8 cellular contexts compared by ENCODE assay signal in the genomic region with DNA sequence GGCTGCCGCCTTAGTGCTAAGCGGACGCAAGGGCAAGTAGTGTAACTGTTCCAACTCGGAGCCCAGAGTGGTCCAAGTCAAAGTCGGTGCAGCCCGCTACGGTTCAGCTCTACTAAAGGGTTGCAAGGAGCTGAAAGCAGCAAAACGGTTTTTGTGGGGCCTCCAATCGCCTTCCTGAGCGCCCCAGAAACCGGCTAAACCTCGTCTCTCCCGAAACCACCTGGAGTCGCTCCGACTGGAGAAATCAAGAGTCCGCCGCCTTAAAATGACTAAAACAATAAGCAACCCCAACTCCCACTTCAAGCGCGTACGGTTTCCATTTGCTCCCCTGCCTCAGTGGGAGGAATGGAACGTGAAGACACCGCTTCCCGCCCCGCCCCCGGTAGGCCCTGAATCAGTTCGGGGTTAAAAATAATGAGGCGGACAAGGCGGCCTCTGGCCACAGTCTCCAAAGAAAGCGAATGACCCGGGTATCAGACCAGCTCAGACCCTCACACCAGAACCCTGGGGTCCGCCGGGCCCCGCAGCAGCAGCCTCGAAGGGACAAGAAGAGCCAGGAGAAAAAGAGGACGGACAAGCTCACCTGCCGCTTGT. TPM values are rescaled to one million over a fixed set of nuclear protein-coding genes. Genes with fewer than 3 reads are reported as not detected.
DNase-seq lines count a peak whose midpoint lies in the region; ATAC-seq and TF ChIP-seq lines count a peak whose summit lies in the region.

No MANE protein-coding gene starts in this region.

- no peak overlapping the region for H4K91ac ChIP-seq in mesenchymal stem cell (ENCODE audit: low read length)

- under 1% methylated on average over 36 of the region's 36 CpGs for WGBS in mesenchymal stem cell

- H3K4me1 ChIP-seq in mesenchymal stem cell (ENCODE audit: control insufficient read depth, insufficient read depth, low read depth, low read length), result peaks cover 2% of the 10 kb centered on the region

- H3K27me3 Mint-ChIP-seq in T-helper 2 cell treated with Interferon-gamma antibody and Interleukin-4, amounts not matched to agents 5 μg/mL and 100 μg/mL, for 36 hours (ENCODE audit: low read depth), result no peaks in the 10 kb centered on the region
- H3K27me3 Mint-ChIP-seq in stimulated activated naive B cell treated with anti-CD40 and anti-IgM and Interleukin-4, amounts not matched to agents 10 μg/mL and 1 μg/mL and 100 μg/mL, for 72 hours, result no peaks in the 10 kb centered on the region

- no peak overlapping the region for H3K23ac ChIP-seq in mesenchymal stem cell (ENCODE audit: low read length in 2 of 2)

- peaks cover 35% of the 10 kb centered on the region for H3K4me1 Mint-ChIP-seq in T-helper 2 cell treated with Interferon-gamma antibody and Interleukin-4, amounts not matched to agents 5 μg/mL and 100 μg/mL, for 36 hours (ENCODE audit: low read depth)
- H3K4me1 Mint-ChIP-seq in stimulated activated naive B cell treated with anti-CD40 and anti-IgM and Interleukin-4, amounts not matched to agents 10 μg/mL and 1 μg/mL and 100 μg/mL, for 72 hours, result peaks cover 5 to 40% of the 10 kb centered on the region in 2 donors

- H2BK12ac ChIP-seq in mesenchymal stem cell (ENCODE audit: low read length in 2 of 2), result no peak overlapping the region

- peak overlapping the region; percentile 85 for H2AFZ ChIP-seq in mesenchymal stem cell (ENCODE audit: low read depth, low read length)

- H3K36me3 Mint-ChIP-seq in T-helper 2 cell treated with Interferon-gamma antibody and Interleukin-4, amounts not matched to agents 5 μg/mL and 100 μg/mL, for 36 hours (ENCODE audit: low read depth), result peaks cover 22% of the 10 kb centered on the region
- H3K36me3 Mint-ChIP-seq in stimulated activated naive B cell treated with anti-CD40 and anti-IgM and Interleukin-4, amounts not matched to agents 10 μg/mL and 1 μg/mL and 100 μg/mL, for 72 hours, result peaks cover 9 to 10% of the 10 kb centered on the region in 2 donors

- H3K27me3 ChIP-seq in mesenchymal stem cell (ENCODE audit: control insufficient read depth in 1 of 2, insufficient read depth in 1 of 2, low read length in 2 of 2), result no peaks in the 10 kb centered on the region

- peak; percentile 42 for DNase-seq in GM12865 (ENCODE audit: low read depth)
- DNase-seq in T-helper 2 cell treated with Interferon-gamma antibody and Interleukin-4, amounts not matched to agents 5 μg/mL and 100 μg/mL, for 36 hours (ENCODE audit: low spot score), result peak; percentile 56
- DNase-seq in dermis blood vessel endothelial cell, result peak; percentile 51
- DNase-seq in mesenchymal stem cell, result peak; percentile 60
- DNase-seq in stimulated activated naive B cell treated with anti-CD40 and anti-IgM and Interleukin-4, amounts not matched to agents 10 μg/mL and 1 μg/mL and 100 μg/mL, for 72 hours, result peak; percentile 9
- no peak for DNase-seq in G401 (ENCODE audit: low spot score)
- no peak for DNase-seq in DMS153 treated with DMSO at 0.1 percent for 48 hours (lab: John Stamatoyannopoulos, UW; ENCODE audit: unreplicated experiment)

- H2BK15ac ChIP-seq in mesenchymal stem cell (ENCODE audit: low read depth, poor library complexity, severe bottlenecking), result peak overlapping the region; percentile 75

- peak overlapping the region in 1 of 2 experiments; percentile 82 for H3K4ac ChIP-seq in mesenchymal stem cell (ENCODE audit: low read depth in 1 of 2, low read length in 2 of 2)

- H3K9me3 Mint-ChIP-seq in T-helper 2 cell treated with Interferon-gamma antibody and Interleukin-4, amounts not matched to agents 5 μg/mL and 100 μg/mL, for 36 hours, result no peaks in the 10 kb centered on the region
- H3K9me3 Mint-ChIP-seq in stimulated activated naive B cell treated with anti-CD40 and anti-IgM and Interleukin-4, amounts not matched to agents 10 μg/mL and 1 μg/mL and 100 μg/mL, for 72 hours, result no peaks in the 10 kb centered on the region

- H3K4me3 ChIP-seq in GM12865 (ENCODE audit: low read depth, low read length) (peak overlapping the region; percentile 91), mesenchymal stem cell (ENCODE audit: insufficient read depth in 1 of 2, low read depth in 1 of 2, low read length in 2 of 2) (peak overlapping the region; percentile 93 to 96)

- H3K27ac ChIP-seq in mesenchymal stem cell (ENCODE audit: low read length, poor library complexity, severe bottlenecking), result peak overlapping the region; percentile 90

- peak overlapping the region; percentile 86 for H3K4me2 ChIP-seq in mesenchymal stem cell (ENCODE audit: low read length, poor library complexity, severe bottlenecking)

- TF ChIP-seq CTCF in GM12865 (IDR thresholded peaks at IDR 0.05; ENCODE audit: insufficient read depth, low read depth, low read length, missing control alignments), result no peak

- H3K18ac ChIP-seq in mesenchymal stem cell (ENCODE audit: low read depth in 1 of 2, low read length in 2 of 2), result peak overlapping the region; percentile 35 to 97

- H3K27ac Mint-ChIP-seq in T-helper 2 cell treated with Interferon-gamma antibody and Interleukin-4, amounts not matched to agents 5 μg/mL and 100 μg/mL, for 36 hours, result peak overlapping the region; percentile 98
- H3K27ac Mint-ChIP-seq in stimulated activated naive B cell treated with anti-CD40 and anti-IgM and Interleukin-4, amounts not matched to agents 10 μg/mL and 1 μg/mL and 100 μg/mL, for 72 hours, result peak overlapping the region; percentile 93

- peak; percentile 6 for ATAC-seq in HG03045 (IDR thresholded peaks at IDR 0.05; ENCODE audit: unreplicated experiment)
- peak; percentile 6 to 7 for ATAC-seq in stimulated activated naive B cell treated with anti-CD40 and anti-IgM and Interleukin-4, amounts not matched to agents 10 μg/mL and 1 μg/mL and 100 μg/mL, for 72 hours (replicated peaks)

- H3K14ac ChIP-seq in mesenchymal stem cell (ENCODE audit: low read length in 2 of 2), result no peak overlapping the region

- peaks cover 6 to 7% of the 10 kb centered on the region in 2 experiments for H3K36me3 ChIP-seq in mesenchymal stem cell (ENCODE audit: control insufficient read depth in 1 of 2, insufficient read depth in 2 of 2, low read depth in 1 of 2, low read length in 2 of 2)

- peak overlapping the region; percentile 92 for H3K9ac ChIP-seq in mesenchymal stem cell (ENCODE audit: low read length)

- peak overlapping the region; percentile 96 for H3K4me3 Mint-ChIP-seq in T-helper 2 cell treated with Interferon-gamma antibody and Interleukin-4, amounts not matched to agents 5 μg/mL and 100 μg/mL, for 36 hours
- H3K4me3 Mint-ChIP-seq in stimulated activated naive B cell treated with anti-CD40 and anti-IgM and Interleukin-4, amounts not matched to agents 10 μg/mL and 1 μg/mL and 100 μg/mL, for 72 hours, result peak overlapping the region; percentile 94 to 97

- H3K79me1 ChIP-seq in mesenchymal stem cell (replicated peaks; ENCODE audit: low read length, poor library complexity, severe bottlenecking), result peaks cover 4% of the 10 kb centered on the region

- no peaks in the 10 kb centered on the region for H3K9me3 ChIP-seq in mesenchymal stem cell (ENCODE audit: control insufficient read depth, low read length)

- peak overlapping the region; percentile 32 for H4K8ac ChIP-seq in mesenchymal stem cell (ENCODE audit: low read length)

- in situ Hi-C loops in G401 (cut with HindIII; ENCODE audit: low sequenced_read_pairs), result no loop called here

- no peak overlapping the region for H2AK5ac ChIP-seq in mesenchymal stem cell (ENCODE audit: low read length, severe bottlenecking)

- peak overlapping the region; percentile 39 for H2BK120ac ChIP-seq in mesenchymal stem cell (ENCODE audit: low read depth, low read length)

- peak overlapping the region; percentile 47 for H2BK5ac ChIP-seq in mesenchymal stem cell (ENCODE audit: low read depth, low read length, poor library complexity, severe bottlenecking)

RNA-seq across cellular contexts. Expression of a gene that starts 0.4 kb away (rescaled TPM):
- 256 and 280 TPM in 2 replicates for total RNA-seq in dermis blood vessel endothelial cell
- 265 TPM for polyA plus RNA-seq in mesenchymal stem cell (2013, experiment 1 of 2)
- polyA plus RNA-seq in mesenchymal stem cell (2013, experiment 2 of 2), result 272 TPM
- 350 and 354 TPM in 2 replicates for total RNA-seq in G401 (2014; rRNA removed; shearing (Covaris generic))

RNA-seq across cellular contexts. Expression of a gene that starts 32.9 kb away (rescaled TPM):
- 4.9 and 8.7 TPM in 2 replicates for total RNA-seq in dermis blood vessel endothelial cell
- 11.9 TPM for polyA plus RNA-seq in mesenchymal stem cell (2013, experiment 1 of 2)
- polyA plus RNA-seq in mesenchymal stem cell (2013, experiment 2 of 2), result 11.2 TPM
- total RNA-seq in G401 (2014; rRNA removed; shearing (Covaris generic)), result 3.3 and 6.6 TPM in 2 replicates

RNA-seq across cellular contexts. Expression of a gene that starts 57.5 kb away (rescaled TPM):
- 4.4 and 4.6 TPM in 2 replicates for total RNA-seq in dermis blood vessel endothelial cell
- 4.5 TPM for polyA plus RNA-seq in mesenchymal stem cell (2013, experiment 1 of 2)
- 4.7 TPM for polyA plus RNA-seq in mesenchymal stem cell (2013, experiment 2 of 2)
- total RNA-seq in G401 (2014; rRNA removed; shearing (Covaris generic)), result 4.5 and 5.6 TPM in 2 replicates

Comparison
In these comparisons a context has a peak if more than half of its experiments do, and no peak if none do; other contexts are left out.
1. DNase-seq: peak in GM12865 (single experiment), T-helper 2 cell treated with Interferon-gamma antibody and Interleukin-4, amounts not matched to agents 5 μg/mL and 100 μg/mL, for 36 hours (single experiment), dermis blood vessel endothelial cell (single experiment), mesenchymal stem cell (single experiment) and stimulated activated naive B cell treated with anti-CD40 and anti-IgM and Interleukin-4, amounts not matched to agents 10 μg/mL and 1 μg/mL and 100 μg/mL, for 72 hours (single experiment); none in G401 (single experiment) and DMS153 treated with DMSO at 0.1 percent for 48 hours (single experiment).